11 cellular contexts compared by ENCODE assay signal in the genomic region with DNA sequence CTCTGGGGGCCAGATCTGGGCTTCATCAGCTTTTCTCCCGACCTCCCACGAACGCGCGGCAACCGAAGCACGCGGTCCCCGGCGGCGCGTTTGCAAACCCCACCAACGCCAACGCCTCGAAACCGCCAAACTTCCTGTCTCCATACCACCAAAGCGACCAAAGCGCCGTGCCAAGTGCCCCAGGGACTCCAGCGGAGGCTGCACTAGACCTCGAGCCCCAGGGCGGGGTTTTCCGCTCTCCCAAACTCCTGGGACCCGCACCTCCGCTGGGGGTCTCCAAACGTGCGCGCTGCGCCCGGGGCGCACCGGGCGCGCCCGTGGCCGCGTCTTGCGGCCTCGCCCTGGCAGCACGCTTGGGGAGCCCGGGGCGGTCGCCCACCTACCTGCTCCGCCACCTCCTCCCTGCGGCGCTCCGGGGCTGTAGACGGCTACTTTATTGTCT.
A peak's percentile ranks its signal among the peaks of the same experiment; 100 is the strongest.
DNase-seq lines count a peak whose midpoint lies in the region; ATAC-seq, FAIRE-seq and TF ChIP-seq lines count a peak whose summit lies in the region.
"Had no signal": no experiment of that assay in that cellular context is flagged by ENCODE, and none has a peak within 500 bp of the region (broad histone marks: within the 10 kb centered on the region; RNA-seq: fewer than 3 reads in every experiment).

No MANE protein-coding gene starts in this region.

- BruUV-seq in HepG2 (replicated peaks; lab: Mats Ljungman, UMichigan): no TSS peak

- intact Hi-C loops in HepG2 (cut with micrococcal nuclease; ENCODE audit: unreplicated experiment): no loop called here
- intact Hi-C loops in vagina (cut with DNase I): no loop called here

- no peak for TF ChIP-seq EP300 in HepG2 (IDR thresholded peaks at IDR 0.05; ENCODE audit: low read depth in 2 of 2, low read length in 2 of 2)
- TF ChIP-seq EP300 in HepG2 (CRISPR knock-in tag; IDR thresholded peaks at IDR 0.05; ENCODE audit: borderline replicate concordance): no peak

- H2AK5ac ChIP-seq in mesendoderm (ENCODE audit: low read length): no peak overlapping the region

- H3K4ac ChIP-seq in mesendoderm (ENCODE audit: low read depth, low read length): no peak overlapping the region

- H3K4me1 ChIP-seq in liver (ENCODE audit: control insufficient read depth in 4 of 4, insufficient read depth in 4 of 4, low read length in 3 of 4): peaks cover 11 to 17% (median 16%) of the 10 kb centered on the region in 4 donors
- H3K4me1 ChIP-seq in HepG2 (ENCODE audit: insufficient read depth, low read length): no peaks in the 10 kb centered on the region
- H3K4me1 ChIP-seq in mesendoderm (ENCODE audit: control insufficient read depth, low read depth, low read length): no peaks in the 10 kb centered on the region
- peaks cover 38% of the 10 kb centered on the region for H3K4me1 ChIP-seq in vagina

- no peak overlapping the region for H2BK120ac ChIP-seq in mesendoderm (ENCODE audit: low read depth, low read length)

- CTCF ChIA-PET in HepG2 (lab: Yijun Ruan, JAX; ENCODE audit: low intra/inter-chr PET ratio, low total read pairs): no interaction called here

- H3K9ac ChIP-seq in liver (ENCODE audit: low read depth in 1 of 2, low read length in 2 of 2): no peak overlapping the region
- H3K9ac ChIP-seq in HepG2 (ENCODE audit: insufficient read depth, low read depth, low read length): no peak overlapping the region
- peak overlapping the region; percentile 33 for H3K9ac ChIP-seq in mesendoderm (ENCODE audit: low read length)

- no peak overlapping the region for H2BK5ac ChIP-seq in mesendoderm (ENCODE audit: low read length)

- 2% methylated on average over 48 of the region's 48 CpGs for WGBS in liver
- 51% methylated on average over 21 of the region's 48 CpGs for WGBS in HepG2 (ENCODE audit: low lambda C conversion rate)
- WGBS in mesendoderm (ENCODE audit: extremely low coverage, insufficient coverage, low lambda C conversion rate): no CpG with 5 or more reads among the region's 48 CpGs

- H3K79me2 ChIP-seq in HepG2 (ENCODE audit: insufficient read depth, low read length) (no peaks in the 10 kb centered on the region), mesendoderm (ENCODE audit: control insufficient read depth, insufficient read depth, low read length) (no peaks in the 10 kb centered on the region)

- no peak overlapping the region for H2BK15ac ChIP-seq in mesendoderm (replicated peaks; ENCODE audit: low read depth)

- H4K20me1 ChIP-seq in HepG2 (ENCODE audit: insufficient read depth, low read length): no peaks in the 10 kb centered on the region

- H3K18ac ChIP-seq in mesendoderm (ENCODE audit: low read length): no peak overlapping the region

- ATAC-seq in HepG2 (no peak), GM18502 (IDR thresholded peaks at IDR 0.05; ENCODE audit: poor library complexity, unreplicated experiment) (no peak)

- peaks cover 2 to 13% (median 4%) of the 10 kb centered on the region in 4 donors for H3K27me3 ChIP-seq in liver (ENCODE audit: control insufficient read depth in 4 of 4, insufficient read depth in 4 of 4, low read length in 3 of 4)
- peaks cover 0 to 31% of the 10 kb centered on the region in 2 experiments; a peak in 2 of 5 replicates for H3K27me3 ChIP-seq in HepG2 (ENCODE audit: control insufficient read depth in 1 of 2, insufficient read depth in 2 of 2, low read length in 2 of 2)
- peaks cover 12% of the 10 kb centered on the region for H3K27me3 ChIP-seq in mesendoderm (ENCODE audit: insufficient read depth, low read length, poor library complexity)
- no peaks in the 10 kb centered on the region for H3K27me3 ChIP-seq in vagina

- H3K36me3 ChIP-seq in liver (ENCODE audit: control insufficient read depth in 4 of 4, insufficient read depth in 3 of 4, low read depth in 1 of 4, low read length in 3 of 4) (no peaks in the 10 kb centered on the region), HepG2 (replicated peaks in 1 of 2; ENCODE audit: control insufficient read depth in 1 of 2, insufficient read depth in 2 of 2, low read length in 2 of 2) (no peaks in the 10 kb centered on the region), mesendoderm (ENCODE audit: control insufficient read depth, insufficient read depth, low read length) (no peaks in the 10 kb centered on the region), vagina (no peaks in the 10 kb centered on the region)

- H3K4me3 ChIP-seq in liver (ENCODE audit: low read depth in 1 of 3, low read length in 3 of 3): peak overlapping the region; percentile 41 to 53 (median 47)
- H3K4me3 ChIP-seq in HepG2 (replicated peaks in 1 of 3; ENCODE audit: insufficient read depth in 1 of 3, low read depth in 2 of 3, low read length in 3 of 3): no peak overlapping the region
- H3K4me3 ChIP-seq in epithelial cell of esophagus (ENCODE audit: low read length): peak overlapping the region; percentile 78
- peak overlapping the region; percentile 12 for H3K4me3 ChIP-seq in mesendoderm (ENCODE audit: low read length)
- peak overlapping the region; percentile 45 to 56 for H3K4me3 ChIP-seq in vagina

- H3K23ac ChIP-seq in mesendoderm (ENCODE audit: low read length): peak overlapping the region; percentile 35

- no peak overlapping the region for H4K8ac ChIP-seq in mesendoderm (ENCODE audit: low read depth, low read length)

- H4K5ac ChIP-seq in mesendoderm (ENCODE audit: low read length): no peak overlapping the region

- TF ChIP-seq CTCF in liver (IDR thresholded peaks at IDR 0.05; ENCODE audit: low read depth, low read length, missing input control) (no peak), HepG2 (CRISPR knock-in tag; IDR thresholded peaks at IDR 0.05) (no peak), epithelial cell of esophagus (IDR thresholded peaks at IDR 0.05; ENCODE audit: insufficient read depth, low read depth, low read length, missing control alignments) (no peak), vagina (IDR thresholded peaks at IDR 0.05) (no peak)

- H3K4me2 ChIP-seq in HepG2 (ENCODE audit: low read depth, low read length) (no peak overlapping the region), mesendoderm (ENCODE audit: low read length) (peak overlapping the region; percentile 35)

- TF ChIP-seq RAD21 in liver (IDR thresholded peaks at IDR 0.05): no peak
- TF ChIP-seq RAD21 in HepG2 (CRISPR knock-in tag; IDR thresholded peaks at IDR 0.05): no peak

- H3K9me3 ChIP-seq in liver (ENCODE audit: control insufficient read depth in 4 of 4, low read length in 3 of 4) (no peaks in the 10 kb centered on the region), HepG2 (ENCODE audit: low read length) (no peaks in the 10 kb centered on the region), vagina (no peaks in the 10 kb centered on the region)

- H2AFZ ChIP-seq in HepG2 (ENCODE audit: low read length): no peak overlapping the region

- POLR2A ChIA-PET in HepG2 (lab: Yijun Ruan, JAX): no interaction called here

- DNase-seq in HepG2 (ENCODE audit: low spot score): no peak
- DNase-seq in epithelial cell of esophagus (ENCODE audit: low read depth): peak; percentile 49
- peak; percentile 42 for DNase-seq in mesendoderm
- DNase-seq in vagina (ENCODE audit: extremely low spot score in 2 of 2): peak in 1 of 2 donors; percentile 64
- no peak for DNase-seq in SKM-1 (lab: John Stamatoyannopoulos, UW; ENCODE audit: unreplicated experiment)
- no peak for DNase-seq in NCI-H2227 treated with DMSO at 0.1 percent for 48 hours (lab: John Stamatoyannopoulos, UW)
- DNase-seq: activated B cell treated with CpG ODN at 0.5 μM for 24 hours, Karpas-422 had no signal

- in situ Hi-C loops in HepG2 (cut with HindIII; ENCODE audit: extremely low pct_ligation_motif_present, low pct_unique_long_range_greater_than_20kb): no loop called here

- TF ChIP-seq POLR2A in HepG2 (IDR thresholded peaks at IDR 0.05; ENCODE audit: insufficient read depth in 1 of 2, low read depth in 2 of 2, low read length in 2 of 2): no peak
- TF ChIP-seq POLR2A in vagina (IDR thresholded peaks at IDR 0.05): no peak

- FAIRE-seq in HepG2 (lab: Jason Lieb, UNC): no peak
- FAIRE-seq: colon had no signal

- H3K56ac ChIP-seq in mesendoderm (ENCODE audit: low read length): peak overlapping the region; percentile 74

- H3K27ac ChIP-seq in liver (ENCODE audit: low read depth in 1 of 2, low read length in 2 of 2) (no peak overlapping the region), HepG2 (ENCODE audit: extremely low read length, insufficient read depth, low read length) (no peak overlapping the region), mesendoderm (ENCODE audit: low read depth, low read length) (no peak overlapping the region), vagina (peak overlapping the region; percentile 23)

- H3K79me1 ChIP-seq in mesendoderm (ENCODE audit: low read length): no peaks in the 10 kb centered on the region

TF ChIP-seq in liver, 16 proteins besides CTCF, POLR2A, EP300 and RAD21 (continues in another document):
- TF ChIP-seq RXRA (IDR thresholded peaks at IDR 0.05): no peak
- TF ChIP-seq, protein P1, sequence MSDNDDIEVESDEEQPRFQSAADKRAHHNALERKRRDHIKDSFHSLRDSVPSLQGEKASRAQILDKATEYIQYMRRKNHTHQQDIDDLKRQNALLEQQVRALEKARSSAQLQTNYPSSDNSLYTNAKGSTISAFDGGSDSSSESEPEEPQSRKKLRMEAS (IDR thresholded peaks at IDR 0.05): no peak
- no peak for TF ChIP-seq FOXA2 (IDR thresholded peaks at IDR 0.05)
- TF ChIP-seq, protein P2, sequence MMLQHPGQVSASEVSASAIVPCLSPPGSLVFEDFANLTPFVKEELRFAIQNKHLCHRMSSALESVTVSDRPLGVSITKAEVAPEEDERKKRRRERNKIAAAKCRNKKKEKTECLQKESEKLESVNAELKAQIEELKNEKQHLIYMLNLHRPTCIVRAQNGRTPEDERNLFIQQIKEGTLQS (IDR thresholded peaks at IDR 0.05): no peak
- no peak for TF ChIP-seq TAF1 (conservative IDR thresholded peaks at IDR 0.05)
- TF ChIP-seq EGR1 (IDR thresholded peaks at IDR 0.05; ENCODE audit: low read depth in 2 of 2): no peak
- TF ChIP-seq YY1 (IDR thresholded peaks at IDR 0.05): no peak
- no peak for TF ChIP-seq NR2F2 (IDR thresholded peaks at IDR 0.05)

TF ChIP-seq in HepG2, 621 proteins besides CTCF, POLR2A, EP300 and RAD21 (continues in another document):
- no peak for TF ChIP-seq NCOA1 (CRISPR knock-in tag; IDR thresholded peaks at IDR 0.05)
- no peak for TF ChIP-seq JDP2 (CRISPR knock-in tag; IDR thresholded peaks at IDR 0.05; ENCODE audit: borderline replicate concordance)
- TF ChIP-seq SALL1 (CRISPR knock-in tag; IDR thresholded peaks at IDR 0.05): no peak
- TF ChIP-seq ZNF430 (CRISPR knock-in tag; IDR thresholded peaks at IDR 0.05): no peak
- no peak for TF ChIP-seq GATA4 (IDR thresholded peaks at IDR 0.05; ENCODE audit: borderline replicate concordance, low read depth)
- TF ChIP-seq IKZF1 (IDR thresholded peaks at IDR 0.05): no peak

Comparison
In these comparisons a context has a peak if more than half of its experiments do, and no peak if none do; other contexts are left out.
1. H3K4me3 ChIP-seq: peak in liver (3 of 3), epithelial cell of esophagus (single experiment), mesendoderm (single experiment) and vagina (2 of 2); none in HepG2 (0 of 3).
2. DNase-seq: peak in epithelial cell of esophagus (single experiment) and mesendoderm (single experiment); none in HepG2 (single experiment), SKM-1 (single experiment) and NCI-H2227 treated with DMSO at 0.1 percent for 48 hours (single experiment).